ENCODE assay signal across 9 cellular contexts in genomic region chr10:119653209-119653608, GRCh38. TPM values are rescaled to one million over a fixed set of nuclear protein-coding genes. Genes with fewer than 3 reads are reported as not detected.
DNase-seq lines count a peak whose midpoint lies in the region; ATAC-seq, FAIRE-seq and TF ChIP-seq lines count a peak whose summit lies in the region.
"Had no signal": no experiment of that assay in that cellular context is flagged by ENCODE, and none has a peak within 500 bp of the region (broad histone marks: within the 10 kb centered on the region; RNA-seq: fewer than 3 reads in every experiment).

No MANE protein-coding gene starts in this region.

- no peak overlapping the region for H3K27ac ChIP-seq in ovary

- H3K9ac ChIP-seq in ES-I3 (ENCODE audit: low read depth, low read length) = peak overlapping the region; percentile 84; the same call in 1 of the 2 replicates

- 38 to 61% (median 61%) methylated on average over 1 of the region's 1 CpG for WGBS in ovary, 3 donors

- TF ChIP-seq CTCF in epithelial cell of esophagus (IDR thresholded peaks at IDR 0.05; ENCODE audit: insufficient read depth, low read depth, low read length, missing control alignments) (no peak), ovary (IDR thresholded peaks at IDR 0.05) (no peak)

- peaks cover 19% of the 10 kb centered on the region for H3K4me1 ChIP-seq in ES-I3 (ENCODE audit: insufficient read depth, low read length)
- peaks cover 14% of the 10 kb centered on the region for H3K4me1 ChIP-seq in ovary (ENCODE audit: insufficient read depth)

- no peak for TF ChIP-seq EP300 in ovary (IDR thresholded peaks at IDR 0.05)

- H3K27me3 ChIP-seq in ovary = no peaks in the 10 kb centered on the region
- H3K27me3 ChIP-seq: pancreas had no signal

- no peaks in the 10 kb centered on the region for H3K36me3 ChIP-seq in ES-I3 (ENCODE audit: insufficient read depth, low read length)
- H3K36me3 ChIP-seq in ovary = no peaks in the 10 kb centered on the region
- H3K36me3 ChIP-seq: pancreas had no signal

- intact Hi-C loops in ovary (cut with DNase I) = loop anchor here in 2 of 4 donors (5.0 to 10.0 kb wide), 2 partner anchors 51 to 58 kb away; partner anchors contain the start of gene TIAL1 (in 1 of the 2)

- no peaks in the 10 kb centered on the region for H3K9me3 ChIP-seq in ES-I3 (ENCODE audit: control insufficient read depth, insufficient read depth, low read length)
- no peaks in the 10 kb centered on the region for H3K9me3 ChIP-seq in ovary
- H3K9me3 ChIP-seq: pancreas had no signal

- DNase-seq in RKO (ENCODE audit: low spot score) (peak; percentile 32), epithelial cell of esophagus (ENCODE audit: low read depth) (no peak), ovary (no peak), GM19239 (ENCODE audit: insufficient read length, low spot score) (no peak), NCI-H2196 treated with DMSO at 0.1 percent for 48 hours (lab: John Stamatoyannopoulos, UW; ENCODE audit: unreplicated experiment) (no peak), HuH-7 (ENCODE audit: low spot score) (no peak)
- DNase-seq: pancreas had no signal

- FAIRE-seq in GM19239 (lab: Jason Lieb, UNC) = no peak

- no peak for TF ChIP-seq POLR2A in ovary (IDR thresholded peaks at IDR 0.05)

- H3K4me3 ChIP-seq in epithelial cell of esophagus (ENCODE audit: low read length) (peak overlapping the region; percentile 59), ovary (peak overlapping the region; percentile 80)

- no peak for ATAC-seq in HG02981 (IDR thresholded peaks at IDR 0.05; ENCODE audit: unreplicated experiment)

RNA-seq across cellular contexts. Expression of gene BAG3, which starts 2.0 kb away (rescaled TPM):
- 10 to 100 TPM; 13.7 to 33.5 (median 29.6) TPM for total RNA-seq in ovary
- 10 to 100 TPM; 14.4 to 26.9 TPM for polyA plus RNA-seq in ovary

RNA-seq across cellular contexts. Expression of gene TIAL1, which starts 56.4 kb away (rescaled TPM):
- 100 to 1,000 TPM in 4 of 7 donors, 10 to 100 TPM in 3; 58.9 to 113 (median 110) TPM for total RNA-seq in ovary
- 10 to 100 TPM; 48.2 to 99.5 TPM for polyA plus RNA-seq in ovary
